In genomic region chr11:125167954-125168821, GRCh38 we compare ENCODE assay signal across 10 cellular contexts. TPM values are rescaled to one million over a fixed set of nuclear protein-coding genes. Genes with fewer than 3 reads are reported as not detected.
DNase-seq lines count a peak whose midpoint lies in the region; ATAC-seq and TF ChIP-seq lines count a peak whose summit lies in the region.
"Had no signal": no experiment of that assay in that cellular context is flagged by ENCODE, and none has a peak within 500 bp of the region (broad histone marks: within the 10 kb centered on the region; RNA-seq: fewer than 3 reads in every experiment).

No MANE protein-coding gene starts in this region.

- H3K9ac ChIP-seq in trophoblast cell (ENCODE audit: low read length): no peak overlapping the region

- peaks cover 2% of the 10 kb centered on the region for H3K79me1 ChIP-seq in trophoblast cell (ENCODE audit: low read length)

- POLR2A ChIA-PET in MCF 10A (lab: Yijun Ruan, JAX): no interaction called here

- intact Hi-C loops in MCF 10A (cut with micrococcal nuclease) (no loop called here), body of pancreas (cut with DNase I) (no loop called here), lower lobe of right lung (cut with DNase I) (no loop called here)

- DNase-seq in T47D (ENCODE audit: low read depth in 1 of 2, low spot score in 1 of 2): peak; percentile 45 to 48
- DNase-seq in MCF 10A (ENCODE audit: unreplicated experiment): no peak
- peak; percentile 66 to 84 (median 77) for DNase-seq in body of pancreas
- no peak for DNase-seq in lower lobe of right lung
- no peak for DNase-seq in upper lobe of left lung
- no peak for DNase-seq in RKO (ENCODE audit: low spot score)
- DNase-seq in trophoblast cell: no peak
- no peak for DNase-seq in EL
- DNase-seq: activated naive CD8-positive, alpha-beta T cell treated with anti-CD3 and anti-CD28 coated beads for 36 hours; T-helper 9 cell had no signal

- peaks cover 20% of the 10 kb centered on the region for H3K27me3 Mint-ChIP-seq in MCF 10A (ENCODE audit: insufficient read depth, unreplicated experiment)

- peaks cover 6% of the 10 kb centered on the region for H3K4me1 Mint-ChIP-seq in MCF 10A (ENCODE audit: insufficient read depth, unreplicated experiment)

- H4K91ac ChIP-seq in trophoblast cell (ENCODE audit: low read depth, low read length): no peak overlapping the region

- H3K27me3 ChIP-seq in body of pancreas (no peaks in the 10 kb centered on the region), lower lobe of right lung (ENCODE audit: low read depth) (peaks cover 71% of the 10 kb centered on the region), upper lobe of left lung (peaks cover 0 to 24% (median 15%) of the 10 kb centered on the region in 4 donors), trophoblast cell (ENCODE audit: insufficient read depth, low read length) (peaks cover 23% of the 10 kb centered on the region)

- no peak overlapping the region for H4K8ac ChIP-seq in trophoblast cell (ENCODE audit: low read depth, low read length)

- CTCF ChIA-PET in MCF 10A (lab: Yijun Ruan, JAX): interaction anchor here (0.8 to 14.8 kb wide), 4 partner anchors 14 to 237 kb away, joined by 4 to 192 read pairs (median 4); no protein-coding TSS in a partner anchor

- 18 to 27% methylated on average over 8 of the region's 8 CpGs for whole genome bisulfite sequencing in body of pancreas, 2 donors
- WGBS in upper lobe of left lung, 2 donors: 66 to 71% methylated on average over 8 of the region's 8 CpGs
- no CpG with 5 or more reads among the region's 8 CpGs for WGBS in trophoblast cell (ENCODE audit: extremely low coverage, insufficient coverage, insufficient read length)

- in situ Hi-C loops in T47D (cut with HindIII; ENCODE audit: low pct_unique_long_range_greater_than_20kb, low sequenced_read_pairs): no loop called here

- no peak overlapping the region for H2AK5ac ChIP-seq in trophoblast cell (ENCODE audit: low read length)

- no peak overlapping the region for H3K4me2 ChIP-seq in trophoblast cell (ENCODE audit: low read length)

- H3K27ac ChIP-seq in body of pancreas: peak overlapping the region; percentile 86 to 89 (median 88)
- peak overlapping the region; percentile 80 for H3K27ac ChIP-seq in lower lobe of right lung
- peak overlapping the region in 3 of 4 donors; percentile 80 to 88 (median 87) for H3K27ac ChIP-seq in upper lobe of left lung
- no peak overlapping the region for H3K27ac ChIP-seq in trophoblast cell (ENCODE audit: low read depth, low read length)

- H3K4me3 ChIP-seq in body of pancreas (no peak overlapping the region), lower lobe of right lung (peak overlapping the region; percentile 59), upper lobe of left lung (peak overlapping the region in 1 of 4 donors; percentile 61), trophoblast cell (ENCODE audit: low read depth, low read length) (no peak overlapping the region)

- no peak overlapping the region for H3K27ac Mint-ChIP-seq in MCF 10A (ENCODE audit: low read depth, unreplicated experiment)
- H3K27ac Mint-ChIP-seq: activated naive CD8-positive, alpha-beta T cell treated with anti-CD3 and anti-CD28 coated beads for 36 hours had no signal

- no peaks in the 10 kb centered on the region for H3K36me3 ChIP-seq in body of pancreas (replicated peaks in 1 of 2; ENCODE audit: insufficient read depth in 1 of 2, low read depth in 2 of 2)
- H3K36me3 ChIP-seq in lower lobe of right lung: no peaks in the 10 kb centered on the region
- H3K36me3 ChIP-seq in upper lobe of left lung: no peaks in the 10 kb centered on the region
- no peaks in the 10 kb centered on the region for H3K36me3 ChIP-seq in trophoblast cell (ENCODE audit: control insufficient read depth in 1 of 2, insufficient read depth in 2 of 2, low read length in 2 of 2)

- H3K9me3 ChIP-seq in body of pancreas: no peaks in the 10 kb centered on the region
- H3K9me3 ChIP-seq in lower lobe of right lung: no peaks in the 10 kb centered on the region
- no peaks in the 10 kb centered on the region for H3K9me3 ChIP-seq in upper lobe of left lung
- no peaks in the 10 kb centered on the region for H3K9me3 ChIP-seq in trophoblast cell (ENCODE audit: insufficient read depth, low read depth, low read length)

- H3K23ac ChIP-seq in trophoblast cell (ENCODE audit: low read length): no peak overlapping the region

- BruUV-seq in MCF 10A (replicated peaks; lab: Mats Ljungman, UMichigan): no TSS peak

- no peak overlapping the region for H3K4ac ChIP-seq in trophoblast cell (ENCODE audit: low read depth, low read length)

- H3K18ac ChIP-seq in trophoblast cell (ENCODE audit: low read length): no peak overlapping the region

- no peak overlapping the region for H2AFZ ChIP-seq in trophoblast cell (ENCODE audit: insufficient read depth, low read length, poor library complexity)

- H3K14ac ChIP-seq in trophoblast cell (ENCODE audit: low read length): no peak overlapping the region

- TF ChIP-seq CTCF in MCF 10A (IDR thresholded peaks at IDR 0.05; ENCODE audit: unreplicated experiment): no peak
- TF ChIP-seq CTCF in body of pancreas (IDR thresholded peaks at IDR 0.05): no peak
- TF ChIP-seq CTCF in lower lobe of right lung (IDR thresholded peaks at IDR 0.05): no peak
- TF ChIP-seq CTCF in upper lobe of left lung (IDR thresholded peaks at IDR 0.05): no peak

- no peak overlapping the region for H2BK120ac ChIP-seq in trophoblast cell (ENCODE audit: insufficient read depth, low read length, poor library complexity)

- H3K9me3 Mint-ChIP-seq in MCF 10A (ENCODE audit: unreplicated experiment): no peaks in the 10 kb centered on the region
- H3K9me3 Mint-ChIP-seq: activated naive CD8-positive, alpha-beta T cell treated with anti-CD3 and anti-CD28 coated beads for 36 hours had no signal

- ATAC-seq in body of pancreas (peak; percentile 28), lower lobe of right lung (no peak), upper lobe of left lung (ENCODE audit: low FRiP score in 2 of 2) (no peak)

- no peak overlapping the region for H2BK5ac ChIP-seq in trophoblast cell (ENCODE audit: low read depth, low read length, poor library complexity)

- H3K79me2 ChIP-seq in trophoblast cell (ENCODE audit: control insufficient read depth, insufficient read depth, low read length, poor library complexity): no peaks in the 10 kb centered on the region

- H3K36me3 Mint-ChIP-seq in MCF 10A (ENCODE audit: insufficient read depth, unreplicated experiment): no peaks in the 10 kb centered on the region
- H3K36me3 Mint-ChIP-seq: activated naive CD8-positive, alpha-beta T cell treated with anti-CD3 and anti-CD28 coated beads for 36 hours had no signal

- H3K4me1 ChIP-seq in body of pancreas: peaks cover 85% of the 10 kb centered on the region
- H3K4me1 ChIP-seq in lower lobe of right lung: peaks cover 26% of the 10 kb centered on the region
- peaks cover 18 to 29% (median 24%) of the 10 kb centered on the region in 4 donors for H3K4me1 ChIP-seq in upper lobe of left lung
- H3K4me1 ChIP-seq in trophoblast cell (ENCODE audit: control insufficient read depth in 1 of 2, insufficient read depth in 2 of 2, low read length in 2 of 2): peaks cover 6 to 27% of the 10 kb centered on the region in 2 experiments

- TF ChIP-seq POLR2A in body of pancreas (IDR thresholded peaks at IDR 0.05) (peak in 1 of 3 donors; percentile 1), upper lobe of left lung (IDR thresholded peaks at IDR 0.05) (no peak)

- no peak overlapping the region for H2BK12ac ChIP-seq in trophoblast cell (ENCODE audit: low read length)

- H3K4me3 Mint-ChIP-seq in MCF 10A (ENCODE audit: unreplicated experiment): no peak overlapping the region
- H3K4me3 Mint-ChIP-seq: activated naive CD8-positive, alpha-beta T cell treated with anti-CD3 and anti-CD28 coated beads for 36 hours had no signal

- H4K12ac ChIP-seq in trophoblast cell (ENCODE audit: low read depth, low read length): no peak overlapping the region

- TF ChIP-seq EP300 in upper lobe of left lung (IDR thresholded peaks at IDR 0.05): no peak

RNA-seq across cellular contexts. Expression of gene PKNOX2, which starts 3.6 kb away (rescaled TPM):
- total RNA-seq in MCF 10A (2022) (not detected in 2 replicates), body of pancreas (1 to 10 TPM; 4.2 to 4.9 TPM), lower lobe of right lung (14.4 TPM), upper lobe of left lung (10 to 100 TPM in 2 of 6 donors, 1 to 10 TPM in 4; 2.9 to 15.5 (median 8.4) TPM)
- 1.5 and 1.9 TPM in 2 replicates for polyA plus RNA-seq in trophoblast cell (2013)
- total RNA-seq: activated naive CD8-positive, alpha-beta T cell treated with anti-CD3 and anti-CD28 coated beads for 36 hours had no signal

RNA-seq across cellular contexts. Expression of gene TMEM218, which starts 56.8 kb away (rescaled TPM):
- total RNA-seq in MCF 10A (2022) (21.1 and 31.3 TPM in 2 replicates), body of pancreas (10 to 100 TPM in 1 of 2 donors, 1 to 10 TPM in 1; 8.8 to 10.2 TPM), lower lobe of right lung (20.5 TPM), upper lobe of left lung (10 to 100 TPM; 11.1 to 25.1 (median 17.3) TPM)
- polyA plus RNA-seq in trophoblast cell (2013): 5.1 and 5.5 TPM in 2 replicates

Comparison
In these comparisons a context has a peak if more than half of its experiments do, and no peak if none do; other contexts are left out.
1. DNase-seq: peak in T47D (2 of 2) and body of pancreas (4 of 4); none in MCF 10A (single experiment), lower lobe of right lung (single experiment), upper lobe of left lung (0 of 2), RKO (single experiment), trophoblast cell (0 of 2) and EL (single experiment).